1 cellular context compared by ENCODE assay signal in the genomic region with DNA sequence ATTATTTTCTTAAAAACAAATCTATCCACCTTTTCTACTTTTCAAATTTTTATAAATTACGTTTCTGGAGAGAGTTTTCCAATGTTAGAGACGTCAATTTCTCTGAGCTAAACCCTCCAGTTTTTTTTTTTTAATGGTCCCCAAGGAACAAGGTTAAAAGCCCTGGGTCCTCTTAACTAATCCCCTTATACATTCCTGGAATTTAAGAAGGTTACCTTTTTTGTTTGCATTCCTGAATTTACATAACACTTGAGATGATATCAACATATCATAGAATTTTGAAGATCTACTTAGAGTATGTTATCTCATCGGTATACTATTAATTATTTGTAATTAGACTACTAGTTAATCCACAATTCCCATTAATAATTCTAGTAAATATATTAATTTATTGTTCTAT.
TF ChIP-seq lines count a peak whose summit lies in the region.

No MANE protein-coding gene starts in this region.

TF ChIP-seq in GM23338, 12 proteins besides CTCF, POLR2A, EP300 and RAD21 (continued from another document):
- TF ChIP-seq STAT1 (IDR thresholded peaks at IDR 0.05; ENCODE audit: unreplicated experiment): no peak
